In the genomic region with DNA sequence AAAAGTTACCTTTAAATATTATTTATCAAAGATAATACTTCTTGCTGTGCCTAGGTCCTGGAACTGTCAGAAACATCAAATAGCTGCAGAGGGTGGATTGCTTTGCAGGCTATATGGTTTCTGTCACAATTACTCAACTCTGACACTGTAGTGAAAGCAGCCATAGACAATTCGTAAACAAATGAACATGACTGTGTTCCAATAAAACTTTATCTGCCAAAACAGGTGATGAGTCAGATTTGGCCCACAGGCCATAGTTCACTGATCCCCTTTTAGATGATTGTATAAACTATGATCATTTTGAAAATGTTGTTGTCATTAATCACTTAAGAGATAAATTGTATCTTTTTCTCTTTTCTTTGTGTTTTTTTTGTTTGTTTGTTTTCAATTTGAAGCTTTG, we compare ENCODE assay signal across 30 cellular contexts. TPM values are rescaled to one million over a fixed set of nuclear protein-coding genes. Genes with fewer than 3 reads are reported as not detected.
"Had no signal": no experiment of that assay in that cellular context is flagged by ENCODE, and none has a peak within 500 bp of the region (broad histone marks: within the 10 kb centered on the region; RNA-seq: fewer than 3 reads in every experiment).

No MANE protein-coding gene starts in this region.

- FAIRE-seq: RCC 7860 had no signal

- H3K27ac ChIP-seq: VCaP had no signal

- DNase-seq: activated CD4-positive, alpha-beta memory T cell treated with anti-CD3 and anti-CD28 coated beads for 36 hours; activated CD4-positive, alpha-beta T cell treated with anti-CD3 and anti-CD28 coated beads, Interleukin-2, amount 10 ng/mL, durations not matched to agents 7 days and 5 days; activated CD4-positive, CD25-positive, alpha-beta regulatory T cell; activated CD8-positive, alpha-beta memory T cell treated with anti-CD3 and anti-CD28 coated beads for 24 hours; activated gamma-delta T cell treated with Interleukin-2 at 50 U/mL for 16 hours; activated naive CD4-positive, alpha-beta T cell treated with anti-CD3 and anti-CD28 coated beads, Interleukin-2, amount 10 ng/mL, durations not matched to agents 7 days and 5 days; activated naive CD8-positive, alpha-beta T cell treated with anti-CD3 and anti-CD28 coated beads for 36 hours; activated T-cell treated with anti-CD3 and anti-CD28 coated beads for 4 hours; activated T-cell treated with anti-CD3 and anti-CD28 coated beads, Interleukin-2, amount 50 U/mL, for 48 hours; anterior cingulate cortex; caudate nucleus; Kasumi-1; KBM-7; NCI-H1092 treated with DMSO at 0.1 percent for 48 hours; NCI-H1417 treated with DMSO at 0.1 percent for 48 hours; NCI-H1694; NCI-H2029; NCI-H345; NCI-H510A; NCI-H526 treated with DMSO at 0.1 percent for 48 hours; NK-92 treated with Interleukin-12 subunit alpha and Interleukin-12 subunit beta, amount 100 ng/mL, for 24 hours; SIG-M5; T-cell; T-helper 2 cell; T1000 had no signal

- ATAC-seq: activated T-helper 17 cell treated with anti-CD3 and anti-CD28 coated beads, Interleukin-2, amount 50 U/mL, for 72 hours; T-cell had no signal

RNA-seq across cellular contexts. Expression of gene MEPE, which starts 8.4 kb away (rescaled TPM):
- total RNA-seq: activated CD4-positive, alpha-beta memory T cell treated with anti-CD3 and anti-CD28 coated beads for 36 hours; activated CD4-positive, alpha-beta T cell treated with anti-CD3 and anti-CD28 coated beads, Interleukin-2, amount 10 ng/mL, durations not matched to agents 7 days and 5 days; activated naive CD8-positive, alpha-beta T cell treated with anti-CD3 and anti-CD28 coated beads for 36 hours; activated T-helper 17 cell treated with anti-CD3 and anti-CD28 coated beads, Interleukin-2, amount 50 U/mL, for 72 hours; cerebellum; T-cell had no signal
- polyA plus RNA-seq: adipose tissue had no signal

RNA-seq across cellular contexts. Expression of gene IBSP, which starts 25.0 kb away (rescaled TPM):
- total RNA-seq: activated CD4-positive, alpha-beta memory T cell treated with anti-CD3 and anti-CD28 coated beads for 36 hours; activated CD4-positive, alpha-beta T cell treated with anti-CD3 and anti-CD28 coated beads, Interleukin-2, amount 10 ng/mL, durations not matched to agents 7 days and 5 days; activated naive CD8-positive, alpha-beta T cell treated with anti-CD3 and anti-CD28 coated beads for 36 hours; activated T-helper 17 cell treated with anti-CD3 and anti-CD28 coated beads, Interleukin-2, amount 50 U/mL, for 72 hours; T-cell had no signal
